In the genomic region with DNA sequence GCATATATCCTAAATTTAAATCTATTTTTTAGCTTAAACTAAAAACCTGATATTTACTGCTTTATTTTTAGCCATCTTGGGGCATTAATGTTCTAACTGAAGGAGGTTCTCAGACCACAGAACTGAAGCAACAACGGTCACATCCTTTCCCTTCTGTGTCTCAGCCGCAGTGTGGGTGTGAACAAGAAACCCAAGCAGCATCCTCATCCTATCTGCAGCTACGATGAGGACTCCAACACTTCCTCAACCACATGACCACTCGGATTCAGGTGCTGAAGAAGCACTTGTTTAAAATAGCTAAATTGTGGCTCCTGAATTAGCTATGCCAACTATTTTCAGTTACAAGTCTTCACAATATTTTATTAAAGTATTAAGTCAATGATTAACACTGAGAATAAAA, we compare ENCODE assay signal across 1 cellular context.
TF ChIP-seq lines count a peak whose summit lies in the region.

No MANE protein-coding gene starts in this region.

TF ChIP-seq in GM23338, 12 proteins besides CTCF, POLR2A, EP300 and RAD21 (continued from another document):
- TF ChIP-seq ZNF462 (CRISPR knock-in tag; IDR thresholded peaks at IDR 0.05): no peak
- TF ChIP-seq STAT1 (IDR thresholded peaks at IDR 0.05; ENCODE audit: unreplicated experiment): no peak
- TF ChIP-seq JUNB (IDR thresholded peaks at IDR 0.05; ENCODE audit: unreplicated experiment): no peak
- TF ChIP-seq ZNF114 (CRISPR knock-in tag; IDR thresholded peaks at IDR 0.05): no peak
